Comparison of ENCODE assay signal across 1 cellular context in genomic region chr20:23283096-23283850, GRCh38.
TF ChIP-seq lines count a peak whose summit lies in the region.

No MANE protein-coding gene starts in this region.

TF ChIP-seq in H1, 55 proteins besides CTCF, POLR2A, EP300 and RAD21 (continued from another document):
- TF ChIP-seq CHD7 (IDR thresholded peaks at IDR 0.05; ENCODE audit: insufficient replicate concordance, low read length) (no peak), SAP30 (IDR thresholded peaks at IDR 0.05; ENCODE audit: insufficient read depth, insufficient replicate concordance, low read length) (no peak), GTF2F1 (IDR thresholded peaks at IDR 0.05; ENCODE audit: borderline replicate concordance, low read depth, low read length) (no peak), EZH2 (IDR thresholded peaks at IDR 0.05; ENCODE audit: low read depth, low read length, severe bottlenecking) (no peak), SP4 (IDR thresholded peaks at IDR 0.05; ENCODE audit: low read length) (no peak), TBP (IDR thresholded peaks at IDR 0.05; ENCODE audit: low read depth, low read length) (no peak), BRCA1 (IDR thresholded peaks at IDR 0.05; ENCODE audit: low read depth, low read length) (no peak), KDM4A (IDR thresholded peaks at IDR 0.05; ENCODE audit: low read depth, low read length, severe bottlenecking) (no peak), HDAC6 (IDR thresholded peaks at IDR 0.05; ENCODE audit: low read depth, low read length) (no peak), CBX5 (IDR thresholded peaks at IDR 0.05; ENCODE audit: low read depth, low read length) (no peak), NANOG (IDR thresholded peaks at IDR 0.05; ENCODE audit: insufficient read depth, low read depth, low read length, poor library complexity, severe bottlenecking) (no peak), MAFK (IDR thresholded peaks at IDR 0.05; ENCODE audit: low read depth, low read length) (no peak), CTBP2 (IDR thresholded peaks at IDR 0.05; ENCODE audit: borderline replicate concordance, insufficient read depth, insufficient read length, low read length) (no peak)
